ENCODE assay signal across 20 cellular contexts in the genomic region with DNA sequence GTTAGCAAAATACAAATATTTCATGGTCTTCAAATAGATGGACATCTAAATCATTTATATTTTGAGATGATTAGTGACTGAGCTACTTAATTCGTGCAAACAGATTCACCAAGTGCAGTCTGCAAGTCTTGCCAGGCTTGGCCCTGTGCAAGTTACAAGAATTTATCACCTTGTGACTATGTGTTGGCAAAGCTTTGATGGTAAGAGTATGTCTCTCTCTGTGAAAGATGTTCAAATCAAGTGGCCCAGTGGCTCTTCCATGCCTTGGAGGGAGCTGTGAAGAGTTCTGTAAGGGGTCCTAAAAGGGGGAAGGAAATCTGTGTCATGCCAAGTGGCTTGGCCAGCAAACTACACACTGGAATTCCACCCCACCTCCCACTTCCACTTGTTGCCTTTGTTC.
DNase-seq lines count a peak whose midpoint lies in the region; ATAC-seq and TF ChIP-seq lines count a peak whose summit lies in the region.
"Had no signal": no experiment of that assay in that cellular context is flagged by ENCODE, and none has a peak within 500 bp of the region (broad histone marks: within the 10 kb centered on the region; RNA-seq: fewer than 3 reads in every experiment).

No MANE protein-coding gene starts in this region.

- CTCF ChIA-PET in WTC11 (lab: Charles Lee) = interaction anchor here (0.7 to 1.0 kb wide), 2 partner anchors 22 to 90 kb away, joined by 3 to 4 read pairs; no protein-coding TSS in a partner anchor

- no peak overlapping the region; the same call in 1 of the 2 replicates for H3K27ac Mint-ChIP-seq in WTC11
- no peak overlapping the region for H3K27ac Mint-ChIP-seq in stimulated activated memory B cell treated with anti-CD40 and anti-IgM and Interleukin-4, amounts not matched to agents 10 μg/mL and 1 μg/mL and 100 μg/mL, for 72 hours
- H3K27ac Mint-ChIP-seq: B cell; CD4-positive, alpha-beta memory T cell; CD4-positive, CD25-positive, alpha-beta regulatory T cell; CD8-positive, alpha-beta memory T cell had no signal

- intact Hi-C loops in right cardiac atrium (cut with DNase I) (no loop called here), Right ventricle myocardium superior (cut with DNase I) (no loop called here)

- TF ChIP-seq CTCF in WTC11 (IDR thresholded peaks at IDR 0.05) (no peak), foreskin fibroblast (IDR thresholded peaks at IDR 0.05; ENCODE audit: low read depth, low read length) (no peak)

- ATAC-seq in right cardiac atrium (peak; percentile 32 to 59), Right ventricle myocardium superior (ENCODE audit: poor library complexity) (no peak), WTC11 (no peak)
- ATAC-seq in stimulated activated memory B cell treated with anti-CD40 and anti-IgM and Interleukin-4, amounts not matched to agents 10 μg/mL and 1 μg/mL and 100 μg/mL, for 72 hours = no peak
- ATAC-seq: A549 had no signal

- no peaks in the 10 kb centered on the region for H3K27me3 Mint-ChIP-seq in WTC11 (ENCODE audit: low read depth)
- peaks cover 13% of the 10 kb centered on the region for H3K27me3 Mint-ChIP-seq in stimulated activated memory B cell treated with anti-CD40 and anti-IgM and Interleukin-4, amounts not matched to agents 10 μg/mL and 1 μg/mL and 100 μg/mL, for 72 hours
- H3K27me3 Mint-ChIP-seq: B cell; CD4-positive, CD25-positive, alpha-beta regulatory T cell had no signal

- H3K4me1 ChIP-seq in right cardiac atrium (ENCODE audit: control insufficient read depth, insufficient read depth, low read length) = no peaks in the 10 kb centered on the region
- peaks cover 5% of the 10 kb centered on the region; the same call in 1 of the 2 replicates for H3K4me1 ChIP-seq in iPS-20b (ENCODE audit: insufficient read depth, low read length)
- H3K4me1 ChIP-seq: A549; BLaER1 treated with 17β-estradiol and CSF1 and Interleukin-3, amounts not matched to agents 10 nM and 100 nM had no signal

- H3K9me3 ChIP-seq in right cardiac atrium (ENCODE audit: control insufficient read depth, low read length) (no peaks in the 10 kb centered on the region), iPS-20b (ENCODE audit: insufficient read depth, low read depth, low read length) (no peaks in the 10 kb centered on the region)
- H3K9me3 ChIP-seq: A549 had no signal

- POLR2A ChIA-PET in WTC11 (lab: Charles Lee) = no interaction called here

- H3K27ac ChIP-seq in right cardiac atrium (ENCODE audit: low read length) (no peak overlapping the region), iPS-20b (ENCODE audit: low read length) (no peak overlapping the region)
- H3K27ac ChIP-seq: 22Rv1; A549; BLaER1 treated with 17β-estradiol and CSF1 and Interleukin-3, amounts not matched to agents 10 nM and 100 nM; C4-2B had no signal

- no peak overlapping the region for H3K4me3 ChIP-seq in right cardiac atrium (ENCODE audit: low read length)
- 0 out of 2 replicates have a peak overlapping the region, but pooled peaks have one; percentile 37 for H3K4me3 ChIP-seq in iPS-20b (ENCODE audit: low read length)
- H3K4me3 ChIP-seq in foreskin fibroblast (ENCODE audit: low read depth in 1 of 2, low read length in 2 of 2) = no peak overlapping the region
- H3K4me3 ChIP-seq: A549; BLaER1 treated with 17β-estradiol and CSF1 and Interleukin-3, amounts not matched to agents 10 nM and 100 nM had no signal

- DNase-seq in right cardiac atrium = no peak
- no peak for DNase-seq in Right ventricle myocardium superior
- DNase-seq in WTC11 (ENCODE audit: low spot score) = no peak
- DNase-seq in DMS114 treated with DMSO at 0.1 percent for 48 hours (lab: John Stamatoyannopoulos, UW; ENCODE audit: unreplicated experiment) = no peak
- no peak for DNase-seq in foreskin fibroblast
- DNase-seq: AML-193; CD4-positive, alpha-beta memory T cell; CD4-positive, CD25-positive, alpha-beta regulatory T cell; CD8-positive, alpha-beta memory T cell; COR-L47; DMS 273 treated with DMSO at 0.1 percent for 48 hours; DMS79 treated with DMSO at 0.1 percent for 48 hours; GF-D8 had no signal

- H3K36me3 Mint-ChIP-seq in WTC11 = peaks cover 2% of the 10 kb centered on the region; the same call in 1 of the 2 replicates
- no peaks in the 10 kb centered on the region for H3K36me3 Mint-ChIP-seq in stimulated activated memory B cell treated with anti-CD40 and anti-IgM and Interleukin-4, amounts not matched to agents 10 μg/mL and 1 μg/mL and 100 μg/mL, for 72 hours
- H3K36me3 Mint-ChIP-seq: CD4-positive, alpha-beta memory T cell; CD4-positive, CD25-positive, alpha-beta regulatory T cell; CD8-positive, alpha-beta memory T cell had no signal

- WGBS in right cardiac atrium = 42% methylated on average over 1 of the region's 1 CpG

- H3K9me3 Mint-ChIP-seq in WTC11 = peaks cover 7% of the 10 kb centered on the region; the same call in 1 of the 2 replicates
- H3K9me3 Mint-ChIP-seq in stimulated activated memory B cell treated with anti-CD40 and anti-IgM and Interleukin-4, amounts not matched to agents 10 μg/mL and 1 μg/mL and 100 μg/mL, for 72 hours = peaks cover 4% of the 10 kb centered on the region

- H3K27me3 ChIP-seq in right cardiac atrium (ENCODE audit: control insufficient read depth, insufficient read depth) (no peaks in the 10 kb centered on the region), iPS-20b (ENCODE audit: insufficient read depth, low read length) (no peaks in the 10 kb centered on the region)
- H3K27me3 ChIP-seq: BLaER1 treated with 17β-estradiol and CSF1 and Interleukin-3, amounts not matched to agents 10 nM and 100 nM had no signal

- peak overlapping the region; percentile 58 for H3K4me3 Mint-ChIP-seq in WTC11
- H3K4me3 Mint-ChIP-seq in stimulated activated memory B cell treated with anti-CD40 and anti-IgM and Interleukin-4, amounts not matched to agents 10 μg/mL and 1 μg/mL and 100 μg/mL, for 72 hours = no peak overlapping the region
- H3K4me3 Mint-ChIP-seq: B cell; CD4-positive, alpha-beta memory T cell; CD4-positive, CD25-positive, alpha-beta regulatory T cell; CD8-positive, alpha-beta memory T cell had no signal

- no peak overlapping the region for H3K9ac ChIP-seq in iPS-20b (ENCODE audit: low read depth, low read length)
- H3K9ac ChIP-seq: BLaER1 treated with 17β-estradiol and CSF1 and Interleukin-3, amounts not matched to agents 10 nM and 100 nM had no signal

- H3K36me3 ChIP-seq in iPS-20b (ENCODE audit: insufficient read depth, low read depth, low read length) = no peaks in the 10 kb centered on the region
- H3K36me3 ChIP-seq: BLaER1 treated with 17β-estradiol and CSF1 and Interleukin-3, amounts not matched to agents 10 nM and 100 nM had no signal

- peaks cover 37% of the 10 kb centered on the region for H3K4me1 Mint-ChIP-seq in WTC11
- no peaks in the 10 kb centered on the region for H3K4me1 Mint-ChIP-seq in stimulated activated memory B cell treated with anti-CD40 and anti-IgM and Interleukin-4, amounts not matched to agents 10 μg/mL and 1 μg/mL and 100 μg/mL, for 72 hours
- H3K4me1 Mint-ChIP-seq: B cell; CD4-positive, alpha-beta memory T cell; CD8-positive, alpha-beta memory T cell had no signal

TF ChIP-seq in WTC11, 78 proteins besides CTCF, POLR2A, EP300 and RAD21:
- no peak for TF ChIP-seq EMX1 (CRISPR knock-in tag; IDR thresholded peaks at IDR 0.05)

Comparison
In these comparisons a context has a peak if more than half of its experiments do, and no peak if none do; other contexts are left out.
1. ATAC-seq: peak in right cardiac atrium (2 of 2); none in Right ventricle myocardium superior (single experiment), WTC11 (single experiment) and stimulated activated memory B cell treated with anti-CD40 and anti-IgM and Interleukin-4, amounts not matched to agents 10 μg/mL and 1 μg/mL and 100 μg/mL, for 72 hours (single experiment).